ENCODE assay signal across 10 cellular contexts in the genomic region with DNA sequence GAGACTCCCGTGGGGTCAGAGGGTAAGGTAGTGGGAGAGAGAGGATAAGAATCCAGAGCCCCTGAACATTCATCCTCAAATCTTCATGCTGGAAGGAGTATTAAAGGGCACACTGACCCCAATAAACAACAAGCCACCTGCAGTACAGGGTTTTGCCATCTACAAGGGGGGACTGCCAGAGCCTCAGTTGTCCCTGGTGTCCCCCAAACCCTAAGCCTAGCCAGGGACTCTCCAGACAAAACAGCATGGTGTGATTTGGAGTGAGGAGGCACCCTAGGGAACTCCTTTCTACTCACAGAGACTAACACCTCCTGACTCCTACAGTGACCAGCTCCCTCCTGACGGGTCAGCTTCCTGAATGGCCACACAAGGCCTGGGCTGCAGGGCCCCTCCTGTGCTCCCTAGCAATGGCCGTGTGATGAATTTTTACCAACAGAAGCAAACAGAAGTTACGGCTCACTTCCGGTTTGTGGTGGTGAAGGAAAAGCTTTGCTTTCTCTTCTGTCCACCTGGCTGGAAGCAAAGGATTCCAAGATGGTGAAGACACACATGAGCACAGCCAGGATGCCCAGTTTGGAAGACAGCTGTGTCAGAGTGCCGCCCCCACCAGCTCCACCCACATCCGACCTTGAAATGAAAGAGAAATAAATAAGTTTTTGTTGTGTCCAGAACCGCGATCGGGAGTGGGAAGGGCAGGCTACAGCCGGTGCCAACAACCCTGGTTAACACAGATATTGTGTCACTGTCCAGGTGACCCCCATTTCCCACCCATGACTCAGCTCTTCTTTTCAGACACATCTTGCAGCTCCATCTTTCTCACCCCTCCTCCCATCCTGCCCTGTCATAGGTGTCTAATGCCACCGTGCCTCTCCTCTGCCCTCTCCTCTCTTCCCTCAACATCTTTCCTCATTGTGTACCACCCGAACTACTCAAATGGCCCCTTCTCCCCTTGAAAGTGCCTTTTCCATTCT.
DNase-seq lines count a peak whose midpoint lies in the region; ATAC-seq and TF ChIP-seq lines count a peak whose summit lies in the region.
"Had no signal": no experiment of that assay in that cellular context is flagged by ENCODE, and none has a peak within 500 bp of the region (broad histone marks: within the 10 kb centered on the region; RNA-seq: fewer than 3 reads in every experiment).

No MANE protein-coding gene starts in this region.

- H2BK15ac ChIP-seq in mesendoderm (replicated peaks; ENCODE audit: low read depth) (no peak overlapping the region), H9 (ENCODE audit: low read depth, low read length) (no peak overlapping the region)

- ATAC-seq in activated CD8-positive, alpha-beta T cell treated with anti-CD3 and anti-CD28 coated beads, Interleukin-2, amount 10 ng/mL, durations not matched to agents 7 days and 5 days: peak; percentile 55
- no peak for ATAC-seq in HG03520 (IDR thresholded peaks at IDR 0.05; ENCODE audit: unreplicated experiment)
- no peak for ATAC-seq in HG03378 (IDR thresholded peaks at IDR 0.05; ENCODE audit: unreplicated experiment)

- H3K4ac ChIP-seq in mesendoderm (ENCODE audit: low read depth, low read length) (no peak overlapping the region), H9 (ENCODE audit: low read depth, low read length) (no peak overlapping the region)

- H2AK5ac ChIP-seq in mesendoderm (ENCODE audit: low read length): no peak overlapping the region
- H2AK5ac ChIP-seq in H9 (ENCODE audit: insufficient read length, low read length): no peak overlapping the region

- H3K4me2 ChIP-seq in mesendoderm (ENCODE audit: low read length) (no peak overlapping the region), H9 (ENCODE audit: insufficient read depth, insufficient read length, low read length) (no peak overlapping the region)

- H3K27ac ChIP-seq in mesendoderm (ENCODE audit: low read depth, low read length) (no peak overlapping the region), H9 (ENCODE audit: insufficient read length, low read depth, low read length) (no peak overlapping the region)

- H4K5ac ChIP-seq in mesendoderm (ENCODE audit: low read length): no peak overlapping the region
- H4K5ac ChIP-seq in H9 (ENCODE audit: insufficient read length, low read depth, low read length): no peak overlapping the region

- H4K91ac ChIP-seq in H9 (ENCODE audit: insufficient read length, low read depth, low read length): no peak overlapping the region

- H3K18ac ChIP-seq in mesendoderm (ENCODE audit: low read length): no peak overlapping the region
- H3K18ac ChIP-seq in H9 (ENCODE audit: insufficient read length, low read depth, low read length): no peak overlapping the region

- H4K8ac ChIP-seq in mesendoderm (ENCODE audit: low read depth, low read length): no peak overlapping the region
- no peak overlapping the region for H4K8ac ChIP-seq in H9 (replicated peaks; ENCODE audit: insufficient read length, low read depth, low read length)

- no peak for TF ChIP-seq CTCF in H9 (conservative IDR thresholded peaks at IDR 0.05)

- H3K79me2 ChIP-seq in mesendoderm (ENCODE audit: control insufficient read depth, insufficient read depth, low read length): no peaks in the 10 kb centered on the region
- no peaks in the 10 kb centered on the region for H3K79me2 ChIP-seq in H9 (ENCODE audit: insufficient read depth, low read length)

- CTCF ChIA-PET in activated CD8-positive, alpha-beta T cell treated with anti-CD3 and anti-CD28 coated beads, Interleukin-2, amount 10 ng/mL, durations not matched to agents 7 days and 5 days (lab: Charles Lee): interaction anchor here (0.9 to 1.5 kb wide), 6 partner anchors 9 to 112 kb away, joined by 3 to 5 read pairs (median 4); no protein-coding TSS in a partner anchor

- no peak overlapping the region for H2BK12ac ChIP-seq in H9 (ENCODE audit: insufficient read length, low read depth, low read length)

- no peaks in the 10 kb centered on the region for H3K23me2 ChIP-seq in H9 (ENCODE audit: insufficient read length, low read depth, low read length, poor library complexity, severe bottlenecking)

- H2AFZ ChIP-seq in H9 (ENCODE audit: low read length): no peak overlapping the region

- H3K14ac ChIP-seq in H9 (ENCODE audit: insufficient read depth, low read length): no peak overlapping the region; the same call in 1 of the 2 replicates

- no peaks in the 10 kb centered on the region for H3K36me3 ChIP-seq in mesendoderm (ENCODE audit: control insufficient read depth, insufficient read depth, low read length)

- H3K27me3 ChIP-seq in mesendoderm (ENCODE audit: insufficient read depth, low read length, poor library complexity): no peaks in the 10 kb centered on the region
- no peaks in the 10 kb centered on the region for H3K27me3 ChIP-seq in H9 (ENCODE audit: insufficient read depth, low read length)

- H3K4me3 Mint-ChIP-seq in activated CD8-positive, alpha-beta T cell treated with anti-CD3 and anti-CD28 coated beads, Interleukin-2, amount 10 ng/mL, durations not matched to agents 7 days and 5 days: peak overlapping the region; percentile 65
- H3K4me3 Mint-ChIP-seq in H9: no peak overlapping the region; a peak in 1 of 5 replicates
- H3K4me3 Mint-ChIP-seq: mesothelial cell of epicardium had no signal

- peaks cover 7% of the 10 kb centered on the region for H3K4me1 Mint-ChIP-seq in activated CD8-positive, alpha-beta T cell treated with anti-CD3 and anti-CD28 coated beads, Interleukin-2, amount 10 ng/mL, durations not matched to agents 7 days and 5 days (ENCODE audit: low read depth)
- H3K4me1 Mint-ChIP-seq in H9: peaks cover 27 to 29% of the 10 kb centered on the region in 2 experiments

- no peaks in the 10 kb centered on the region for H3K9me3 ChIP-seq in H9 (ENCODE audit: control insufficient read depth, low read depth, low read length)

- H3K23ac ChIP-seq in mesendoderm (ENCODE audit: low read length): no peak overlapping the region
- H3K23ac ChIP-seq in H9 (ENCODE audit: insufficient read length, low read depth, low read length): no peak overlapping the region

- peak; percentile 34 for DNase-seq in CD1c-positive myeloid dendritic cell (ENCODE audit: extremely low spot score)
- peak; percentile 17 for DNase-seq in HT-29 (ENCODE audit: low spot score)
- no peak for DNase-seq in activated CD8-positive, alpha-beta T cell treated with anti-CD3 and anti-CD28 coated beads, Interleukin-2, amount 10 ng/mL, durations not matched to agents 7 days and 5 days
- DNase-seq in mesendoderm: no peak
- no peak for DNase-seq in Ammon's horn (ENCODE audit: low spot score)
- DNase-seq in H9: no peak
- DNase-seq: KBM-7 had no signal

- POLR2A ChIA-PET in activated CD8-positive, alpha-beta T cell treated with anti-CD3 and anti-CD28 coated beads, Interleukin-2, amount 10 ng/mL, durations not matched to agents 7 days and 5 days (lab: Charles Lee): no interaction called here

- H3K56ac ChIP-seq in mesendoderm (ENCODE audit: low read length) (peak overlapping the region; percentile 59), H9 (ENCODE audit: insufficient read length, low read depth, low read length) (no peak overlapping the region)

- H4K20me1 ChIP-seq in H9 (ENCODE audit: control insufficient read depth, insufficient read depth, insufficient read length): no peaks in the 10 kb centered on the region

- H2BK120ac ChIP-seq in mesendoderm (ENCODE audit: low read depth, low read length) (no peak overlapping the region), H9 (ENCODE audit: low read depth, low read length, poor library complexity, severe bottlenecking) (no peak overlapping the region)

- WGBS in mesendoderm (ENCODE audit: extremely low coverage, insufficient coverage, low lambda C conversion rate): no CpG with 5 or more reads among the region's 13 CpGs
- WGBS in H9 (ENCODE audit: extremely low coverage, insufficient read length, low lambda C conversion rate): no CpG with 5 or more reads among the region's 13 CpGs

- H3K27ac Mint-ChIP-seq in activated CD8-positive, alpha-beta T cell treated with anti-CD3 and anti-CD28 coated beads, Interleukin-2, amount 10 ng/mL, durations not matched to agents 7 days and 5 days: peak overlapping the region; percentile 66
- peak overlapping the region in 1 of 3 experiments; percentile 61; a peak in 3 of 7 replicates for H3K27ac Mint-ChIP-seq in H9
- H3K27ac Mint-ChIP-seq: mesothelial cell of epicardium had no signal

- H3K9ac ChIP-seq in mesendoderm (ENCODE audit: low read length) (no peak overlapping the region), H9 (ENCODE audit: extremely low read depth, insufficient read length, low read length) (no peak overlapping the region)

- H2BK5ac ChIP-seq in mesendoderm (ENCODE audit: low read length) (no peak overlapping the region), H9 (ENCODE audit: insufficient read length, low read length) (no peak overlapping the region)

- no peak overlapping the region for H3K4me3 ChIP-seq in mesendoderm (ENCODE audit: low read length)

- H3K36me3 Mint-ChIP-seq in activated CD8-positive, alpha-beta T cell treated with anti-CD3 and anti-CD28 coated beads, Interleukin-2, amount 10 ng/mL, durations not matched to agents 7 days and 5 days (ENCODE audit: low read depth): no peaks in the 10 kb centered on the region
- H3K36me3 Mint-ChIP-seq in H9 (ENCODE audit: insufficient read depth in 1 of 3, low read depth in 3 of 3): no peaks in the 10 kb centered on the region
- H3K36me3 Mint-ChIP-seq: mesothelial cell of epicardium had no signal

- H3K79me1 ChIP-seq in mesendoderm (ENCODE audit: low read length) (no peaks in the 10 kb centered on the region), H9 (ENCODE audit: insufficient read depth, low read depth, low read length, poor library complexity, severe bottlenecking) (no peaks in the 10 kb centered on the region)

- no peaks in the 10 kb centered on the region for H3K9me3 Mint-ChIP-seq in activated CD8-positive, alpha-beta T cell treated with anti-CD3 and anti-CD28 coated beads, Interleukin-2, amount 10 ng/mL, durations not matched to agents 7 days and 5 days (ENCODE audit: insufficient read depth)
- H3K9me3 Mint-ChIP-seq in H9: no peaks in the 10 kb centered on the region
- H3K9me3 Mint-ChIP-seq: mesothelial cell of epicardium had no signal

- H3T11ph ChIP-seq in H9 (ENCODE audit: low read length): no peak overlapping the region

- H3K4me1 ChIP-seq in mesendoderm (ENCODE audit: control insufficient read depth, low read depth, low read length): peaks cover 2% of the 10 kb centered on the region
- H3K4me1 ChIP-seq in H9 (ENCODE audit: insufficient read depth, low read length): peaks cover 8% of the 10 kb centered on the region; the same call in 1 of the 2 replicates

- no peak overlapping the region for H2BK20ac ChIP-seq in H9 (ENCODE audit: low read depth, low read length, poor library complexity, severe bottlenecking)

- peaks cover 5% of the 10 kb centered on the region for H3K27me3 Mint-ChIP-seq in activated CD8-positive, alpha-beta T cell treated with anti-CD3 and anti-CD28 coated beads, Interleukin-2, amount 10 ng/mL, durations not matched to agents 7 days and 5 days (ENCODE audit: low read depth)
- no peaks in the 10 kb centered on the region; the same call in 1 of the 2 replicates for H3K27me3 Mint-ChIP-seq in H9 (ENCODE audit: low read depth)

Comparison
In these comparisons a context has a peak if more than half of its experiments do, and no peak if none do; other contexts are left out.
1. DNase-seq: peak in CD1c-positive myeloid dendritic cell (single experiment) and HT-29 (single experiment); none in activated CD8-positive, alpha-beta T cell treated with anti-CD3 and anti-CD28 coated beads, Interleukin-2, amount 10 ng/mL, durations not matched to agents 7 days and 5 days (single experiment), mesendoderm (single experiment), Ammon's horn (single experiment) and H9 (single experiment).